ENCODE assay signal across 8 cellular contexts in the genomic region with DNA sequence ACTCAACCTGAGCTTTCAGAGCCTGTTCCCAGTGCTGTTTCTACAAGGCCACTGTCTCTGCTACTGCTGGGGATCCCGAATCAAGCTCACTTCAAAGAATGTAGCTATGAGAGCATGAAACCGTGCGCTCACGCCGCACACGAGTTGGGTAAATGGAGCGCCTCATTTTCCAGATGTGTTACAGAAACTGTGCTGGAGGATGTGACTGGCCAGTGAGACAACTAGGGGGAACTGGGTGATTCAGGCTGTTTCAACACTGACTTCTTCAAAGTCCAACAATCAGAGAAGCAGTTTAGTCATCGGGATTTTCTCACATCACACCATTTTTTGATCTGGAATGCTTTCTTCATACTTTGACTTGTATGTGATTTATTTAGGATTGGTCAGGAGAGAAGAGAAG. TPM values are rescaled to one million over a fixed set of nuclear protein-coding genes. Genes with fewer than 3 reads are reported as not detected.
DNase-seq lines count a peak whose midpoint lies in the region; ATAC-seq, FAIRE-seq and TF ChIP-seq lines count a peak whose summit lies in the region.

No MANE protein-coding gene starts in this region.

- in situ Hi-C loops in GM12878 (cut with MboI), result no loop called here

- H3K4me1 ChIP-seq in ACC112 (ENCODE audit: control insufficient read depth, insufficient read depth, low read length, unreplicated experiment), result peaks cover 38% of the 10 kb centered on the region
- peaks cover 39% of the 10 kb centered on the region for H3K4me1 ChIP-seq in GM12878 (ENCODE audit: control insufficient read depth, insufficient read depth, low read length)

- no peaks in the 10 kb centered on the region for H3K9me3 ChIP-seq in GM12878 (replicated peaks; ENCODE audit: control insufficient read depth, insufficient read depth, low read length)

- no TSS peak for BruUV-seq in GM12878 (replicated peaks; lab: Mats Ljungman, UMichigan)

- POLR2A ChIA-PET in GM12878 (lab: Charles Lee), result interaction anchor here (0.6 to 4.1 kb wide), 9 partner anchors 9 to 110 kb away, joined by 3 to 56 read pairs (median 6); a partner anchor contains a TSS

- no peak for TF ChIP-seq EP300 in GM12878 (IDR thresholded peaks at IDR 0.05; ENCODE audit: borderline replicate concordance in 1 of 2, control insufficient read depth in 1 of 2, low read depth in 2 of 2, low read length in 2 of 2)

- intact Hi-C loops in GM12878 (cut with micrococcal nuclease; ENCODE audit: unreplicated experiment), result loop anchor here (5.0 kb wide), 1 partner anchor 93 kb away; no protein-coding TSS in a partner anchor
- intact Hi-C loops in lower leg skin (cut with DNase I; ENCODE audit: low total_unique reads), result no loop called here

- peak overlapping the region; percentile 83; the same call in 1 of the 2 replicates for H3K9ac ChIP-seq in GM12878 (ENCODE audit: control insufficient read depth, insufficient read depth, low read length)

- ATAC-seq in GM12878 (peak; percentile 10), HG03108 (IDR thresholded peaks at IDR 0.05; ENCODE audit: unreplicated experiment) (no peak)
- ATAC-seq in stimulated activated naive CD8-positive, alpha-beta T cell treated with anti-CD3 and anti-CD28 coated beads, Interleukin-15, Interleukin-2, amounts not matched to agents 100 U/mL and 50 U/mL, for 24 hours, result peak; percentile 33

- no peak for TF ChIP-seq RAD21 in GM12878 (IDR thresholded peaks at IDR 0.05; ENCODE audit: insufficient read depth, low read depth, low read length)

- H3K79me2 ChIP-seq in ACC112 (ENCODE audit: control insufficient read depth, insufficient read depth, low read length, unreplicated experiment), result peaks cover 62% of the 10 kb centered on the region
- peaks cover 73% of the 10 kb centered on the region for H3K79me2 ChIP-seq in GM12878 (ENCODE audit: control insufficient read depth, insufficient read depth, low read length)

- TF ChIP-seq CTCF in GM12878 (IDR thresholded peaks at IDR 0.05 in 2 of 3, conservative IDR thresholded peaks at IDR 0.05 in 1 of 3; ENCODE audit: control insufficient read depth in 2 of 3, extremely low read depth in 1 of 3, insufficient read depth in 1 of 3, low read depth in 3 of 3, low read length in 3 of 3) (no peak), lower leg skin (IDR thresholded peaks at IDR 0.05) (no peak)

- H3K27ac ChIP-seq in ACC112 (ENCODE audit: low read depth, low read length) (peak overlapping the region; percentile 96), GM12878 (ENCODE audit: control insufficient read depth, insufficient read depth) (peak overlapping the region; percentile 85; the same call in 1 of the 2 replicates)

- peak; percentile 54 for FAIRE-seq in GM12878 (lab: Jason Lieb, UNC)

- CTCF ChIA-PET in GM12878 (lab: Yijun Ruan, JAX), result interaction anchor here (0.6 to 2.1 kb wide), 10 partner anchors 9 to 106 kb away, joined by 3 to 10 read pairs (median 4); no protein-coding TSS in a partner anchor

- H2AFZ ChIP-seq in ACC112 (ENCODE audit: low read length, unreplicated experiment), result peak overlapping the region; percentile 70
- H2AFZ ChIP-seq in GM12878 (ENCODE audit: control insufficient read depth, low read depth, low read length), result no peak overlapping the region

- H3K4me3 ChIP-seq in ACC112 (ENCODE audit: low read depth, low read length) (peak overlapping the region; percentile 90), GM12878 (peak overlapping the region; percentile 79; the same call in 1 of the 2 replicates), lower leg skin (ENCODE audit: low read depth, poor library complexity, severe bottlenecking) (no peak overlapping the region)

- SMC1A ChIA-PET in GM12878 (lab: Charles Lee; ENCODE audit: uncharacterized antibody, unreplicated experiment), result interaction anchor here (0.6 to 20.0 kb wide), 13 partner anchors 9 to 684 kb away, joined by 3 to 224 read pairs (median 5); a partner anchor contains a TSS

- no peak for TF ChIP-seq POLR2A in GM12878 (IDR thresholded peaks at IDR 0.05; ENCODE audit: low read depth, low read length)
- no peak for TF ChIP-seq POLR2A in lower leg skin (IDR thresholded peaks at IDR 0.05)

- RAD21 ChIA-PET in GM12878 (lab: Charles Lee; ENCODE audit: unreplicated experiment), result interaction anchor here (1.2 to 4.1 kb wide), 6 partner anchors 9 to 94 kb away, joined by 3 to 39 read pairs (median 7); no protein-coding TSS in a partner anchor

- peak overlapping the region; percentile 79 for H3K4me2 ChIP-seq in GM12878 (ENCODE audit: control insufficient read depth, insufficient read depth)

- WGBS in GM12878 (ENCODE audit: insufficient coverage, insufficient replicate concordance, low lambda C conversion rate, missing lambda C conversion rate), result 80% methylated on average over 8 of the region's 8 CpGs
- WGBS in lower leg skin, 2 donors, result 65% methylated on average over 8 of the region's 8 CpGs

- no peaks in the 10 kb centered on the region for H3K27me3 ChIP-seq in ACC112 (ENCODE audit: insufficient read depth, low read length)
- H3K27me3 ChIP-seq in GM12878 (replicated peaks in 1 of 2; ENCODE audit: control insufficient read depth in 2 of 2, insufficient read depth in 2 of 2, low read length in 1 of 2), result no peaks in the 10 kb centered on the region

- no peaks in the 10 kb centered on the region for H4K20me1 ChIP-seq in GM12878 (ENCODE audit: control insufficient read depth, insufficient read depth)

- peak; percentile 79 to 84 for DNase-seq in Kasumi-1 (lab: John Stamatoyannopoulos, UW)
- DNase-seq in GM12878 (ENCODE audit: low read depth, low spot score), result no peak
- DNase-seq in lower leg skin (ENCODE audit: low spot score in 2 of 2), result peak; percentile 47 to 87
- DNase-seq in stimulated activated naive CD8-positive, alpha-beta T cell treated with anti-CD3 and anti-CD28 coated beads, Interleukin-15, Interleukin-2, amounts not matched to agents 100 U/mL and 50 U/mL, for 24 hours, result peak; percentile 30
- no peak for DNase-seq in NCI-H1436 treated with DMSO at 0.1 percent for 48 hours (lab: John Stamatoyannopoulos, UW)
- DNase-seq in mucosa of gallbladder (ENCODE audit: low spot score), result no peak

- H3K36me3 ChIP-seq in ACC112 (ENCODE audit: insufficient read depth, low read length), result peaks cover 4% of the 10 kb centered on the region; the same call in 1 of the 2 replicates
- H3K36me3 ChIP-seq in GM12878 (ENCODE audit: control insufficient read depth in 2 of 2, insufficient read depth in 2 of 2, low read length in 1 of 2), result peaks cover 0 to 18% of the 10 kb centered on the region in 2 experiments; a peak in 2 of 4 replicates

TF ChIP-seq in GM12878, 131 proteins besides CTCF, POLR2A, EP300 and RAD21 (continues in another document):
- peak; percentile 25; the same call in 1 of the 2 replicates for TF ChIP-seq SPI1 (IDR thresholded peaks at IDR 0.05; ENCODE audit: borderline replicate concordance, insufficient read depth, low read depth, low read length)
- no peak for TF ChIP-seq TAF1 (IDR thresholded peaks at IDR 0.05; ENCODE audit: borderline replicate concordance, low read depth, low read length)
- peak in 1 of 2 experiments; percentile 39; a peak in 1 of 4 replicates for TF ChIP-seq BHLHE40 (IDR thresholded peaks at IDR 0.05; ENCODE audit: borderline replicate concordance in 1 of 2, low read depth in 2 of 2, low read length in 1 of 2)
- TF ChIP-seq ETV6 (conservative IDR thresholded peaks at IDR 0.05 in 1 of 2, IDR thresholded peaks at IDR 0.05 in 1 of 2; ENCODE audit: borderline replicate concordance in 1 of 2, low read depth in 1 of 2), result no peak
- TF ChIP-seq, protein P1, sequence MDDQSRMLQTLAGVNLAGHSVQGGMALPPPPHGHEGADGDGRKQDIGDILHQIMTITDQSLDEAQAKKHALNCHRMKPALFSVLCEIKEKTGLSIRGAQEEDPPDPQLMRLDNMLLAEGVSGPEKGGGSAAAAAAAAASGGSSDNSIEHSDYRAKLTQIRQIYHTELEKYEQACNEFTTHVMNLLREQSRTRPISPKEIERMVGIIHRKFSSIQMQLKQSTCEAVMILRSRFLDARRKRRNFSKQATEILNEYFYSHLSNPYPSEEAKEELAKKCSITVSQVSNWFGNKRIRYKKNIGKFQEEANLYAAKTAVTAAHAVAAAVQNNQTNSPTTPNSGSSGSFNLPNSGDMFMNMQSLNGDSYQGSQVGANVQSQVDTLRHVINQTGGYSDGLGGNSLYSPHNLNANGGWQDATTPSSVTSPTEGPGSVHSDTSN (IDR thresholded peaks at IDR 0.05; ENCODE audit: insufficient replicate concordance, low read depth, low read length), result no peak
- TF ChIP-seq RB1 (IDR thresholded peaks at IDR 0.05; ENCODE audit: borderline replicate concordance), result 0 out of 2 replicates have a peak, but pooled peaks have one; percentile 19

RNA-seq across cellular contexts. Expression of a gene that starts 3.5 kb away (rescaled TPM):
- 34.7 and 37.4 TPM in 2 replicates for total RNA-seq in GM12878 (2013; cell fraction: nucleolus; rRNA removed)
- total RNA-seq in GM12878 (2014; rRNA removed), result 17.3 and 23.0 TPM in 2 replicates
- 11.3 and 13.7 TPM in 2 replicates for total RNA-seq in GM12878 (2014; rRNA removed; fragmentation: Illumina TruSeq; extraction: Trizol)
- total RNA-seq in GM12878 (2021), result 31.5 and 43.5 TPM in 2 replicates
- 3.8 TPM for polyA plus RNA-seq in GM12878 (2011; ENCODE audit: low read depth)
- polyA plus RNA-seq in GM12878 (2011; rRNA removed), result 4.0 and 6.6 TPM in 2 replicates
- polyA plus RNA-seq in GM12878 (2011; cell fraction: cytosol; rRNA removed), result 9.5 and 10.0 TPM in 2 replicates
- polyA plus RNA-seq in GM12878 (2011; cell fraction: nucleus; rRNA removed), result 11.6 and 18.2 TPM in 2 replicates
- 7.9 and 10.4 TPM in 2 replicates for polyA plus RNA-seq in GM12878 (2012)
- polyA plus RNA-seq in GM12878 (2014; fragmentation: Illumina TruSeq; extraction: Trizol), result 3.6 and 13.1 TPM in 2 replicates
- 1 to 10 TPM; 1.4 to 4.5 TPM for polyA plus RNA-seq in GM12878 (2014; fragmentation: Nextera tagmentation; extraction: Ambion mirVana)
- 13.5 and 16.7 TPM in 2 replicates for polyA plus RNA-seq in GM12878 (2014; rRNA removed)
- 1 to 10 TPM; 4.1 to 5.1 TPM for polyA plus RNA-seq in GM12878 (2016; fragmentation: Nextera tagmentation; extraction: Ambion mirVana)
- polyA minus RNA-seq in GM12878 (2011; rRNA and poly(A)+ RNA removed), result 11.6 and 19.6 TPM in 2 replicates
- polyA minus RNA-seq in GM12878 (2011; cell fraction: cytosol; rRNA and poly(A)+ RNA removed), result 14.3 and 15.8 TPM in 2 replicates
- polyA minus RNA-seq in GM12878 (2011; cell fraction: nucleus; rRNA and poly(A)+ RNA removed), result 5.4 and 10.0 TPM in 2 replicates
- total RNA-seq in lower leg skin, result 10 to 100 TPM; 27.2 to 34.3 (median 32.4) TPM
- 30.2 TPM for total RNA-seq in mucosa of gallbladder

Comparison
In these comparisons a context has a peak if more than half of its experiments do, and no peak if none do; other contexts are left out.
1. DNase-seq: peak in Kasumi-1 (2 of 2), lower leg skin (2 of 2) and stimulated activated naive CD8-positive, alpha-beta T cell treated with anti-CD3 and anti-CD28 coated beads, Interleukin-15, Interleukin-2, amounts not matched to agents 100 U/mL and 50 U/mL, for 24 hours (single experiment); none in GM12878 (single experiment), NCI-H1436 treated with DMSO at 0.1 percent for 48 hours (single experiment) and mucosa of gallbladder (single experiment).